9 cellular contexts compared by ENCODE assay signal in the genomic region with DNA sequence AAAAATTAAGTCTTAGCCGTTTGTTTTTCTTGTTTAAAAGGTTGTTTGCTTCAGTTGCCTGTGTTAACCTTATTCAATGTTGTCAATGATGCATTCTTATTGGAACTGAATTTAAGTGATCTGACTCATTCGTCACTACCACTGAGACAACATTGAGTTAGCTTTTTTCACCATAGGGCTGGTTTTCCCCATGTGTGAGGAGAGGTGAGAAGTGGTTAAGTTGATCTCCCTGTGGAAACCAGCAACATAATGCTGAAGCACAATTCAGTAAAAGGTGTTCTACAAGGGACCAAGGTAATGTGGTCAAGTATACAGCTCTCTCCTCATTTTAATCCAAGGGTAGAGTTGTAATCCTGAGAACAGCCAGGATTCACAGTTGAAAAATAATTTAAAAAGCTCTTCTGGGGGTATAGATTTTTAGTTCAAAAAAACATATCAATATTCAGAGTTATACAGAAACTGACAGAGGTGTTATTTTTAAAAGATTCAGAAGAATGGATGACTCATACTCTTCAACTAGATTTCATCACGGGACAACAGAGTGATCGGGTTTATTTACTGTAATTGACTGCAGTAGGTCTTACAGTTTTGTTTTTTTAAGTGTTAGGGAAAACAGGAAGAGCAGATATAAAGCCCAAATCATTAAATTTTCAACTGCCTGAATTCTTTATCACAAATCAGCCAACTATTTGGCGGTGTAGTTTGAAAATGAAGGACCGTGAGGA. TPM values are rescaled to one million over a fixed set of nuclear protein-coding genes. Genes with fewer than 3 reads are reported as not detected.
DNase-seq lines count a peak whose midpoint lies in the region; ATAC-seq and TF ChIP-seq lines count a peak whose summit lies in the region.
"Had no signal": no experiment of that assay in that cellular context is flagged by ENCODE, and none has a peak within 500 bp of the region (broad histone marks: within the 10 kb centered on the region; RNA-seq: fewer than 3 reads in every experiment).

No MANE protein-coding gene starts in this region.

- TF ChIP-seq CTCF in Panc1 (IDR thresholded peaks at IDR 0.05) (no peak), esophagus squamous epithelium (IDR thresholded peaks at IDR 0.05) (no peak)

- in situ Hi-C loops in Panc1 (cut with HindIII; ENCODE audit: low pct_unique_long_range_greater_than_20kb, low sequenced_read_pairs), result no loop called here

- H3K4me1 ChIP-seq in Panc1 (ENCODE audit: control insufficient read depth, insufficient read depth, low read length) (peaks cover 16% of the 10 kb centered on the region), esophagus squamous epithelium (peaks cover 0 to 34% (median 9%) of the 10 kb centered on the region in 3 donors)
- H3K4me1 ChIP-seq: BE2C had no signal

- ATAC-seq in activated CD4-positive, alpha-beta T cell treated with anti-CD3 and anti-CD28 coated beads for 36 hours, result peak; percentile 77
- ATAC-seq in Panc1 (peak; percentile 55; the same call in 1 of the 2 replicates), Right ventricle myocardium superior (ENCODE audit: poor library complexity) (no peak)
- peak; percentile 92 to 93 for ATAC-seq in stimulated activated naive B cell treated with anti-CD40 and anti-IgM and Interleukin-4, amounts not matched to agents 10 μg/mL and 1 μg/mL and 100 μg/mL, for 72 hours (replicated peaks)

- peak overlapping the region; percentile 84 for H3K27ac Mint-ChIP-seq in activated CD4-positive, alpha-beta T cell treated with anti-CD3 and anti-CD28 coated beads for 36 hours
- H3K27ac Mint-ChIP-seq in stimulated activated naive B cell treated with anti-CD40 and anti-IgM and Interleukin-4, amounts not matched to agents 10 μg/mL and 1 μg/mL and 100 μg/mL, for 72 hours, result peak overlapping the region; percentile 78

- peaks cover 63% of the 10 kb centered on the region for H3K36me3 Mint-ChIP-seq in activated CD4-positive, alpha-beta T cell treated with anti-CD3 and anti-CD28 coated beads for 36 hours (ENCODE audit: low read depth)
- peaks cover 21 to 28% of the 10 kb centered on the region in 2 donors for H3K36me3 Mint-ChIP-seq in stimulated activated naive B cell treated with anti-CD40 and anti-IgM and Interleukin-4, amounts not matched to agents 10 μg/mL and 1 μg/mL and 100 μg/mL, for 72 hours

- H3K27me3 ChIP-seq in Panc1 (ENCODE audit: control insufficient read depth, insufficient read depth, low read length), result no peaks in the 10 kb centered on the region
- H3K27me3 ChIP-seq in esophagus squamous epithelium, result no peaks in the 10 kb centered on the region
- H3K27me3 ChIP-seq: BE2C had no signal

- WGBS in esophagus squamous epithelium, 2 donors, result 37 to 40% methylated on average over 6 of the region's 6 CpGs

- peak overlapping the region; percentile 24 for H3K4me3 Mint-ChIP-seq in activated CD4-positive, alpha-beta T cell treated with anti-CD3 and anti-CD28 coated beads for 36 hours
- peak overlapping the region; percentile 41 to 51 for H3K4me3 Mint-ChIP-seq in stimulated activated naive B cell treated with anti-CD40 and anti-IgM and Interleukin-4, amounts not matched to agents 10 μg/mL and 1 μg/mL and 100 μg/mL, for 72 hours

- no peaks in the 10 kb centered on the region for H3K9me3 Mint-ChIP-seq in activated CD4-positive, alpha-beta T cell treated with anti-CD3 and anti-CD28 coated beads for 36 hours (ENCODE audit: low read depth)
- H3K9me3 Mint-ChIP-seq in stimulated activated naive B cell treated with anti-CD40 and anti-IgM and Interleukin-4, amounts not matched to agents 10 μg/mL and 1 μg/mL and 100 μg/mL, for 72 hours, result no peaks in the 10 kb centered on the region

- no TSS peak for BruUV-seq in Panc1 (replicated peaks; lab: Mats Ljungman, UMichigan)

- H3K9me3 ChIP-seq in Panc1 (ENCODE audit: control insufficient read depth, insufficient read depth, low read depth, low read length), result no peaks in the 10 kb centered on the region
- H3K9me3 ChIP-seq in esophagus squamous epithelium, result no peaks in the 10 kb centered on the region
- H3K9me3 ChIP-seq: BE2C had no signal

- POLR2A ChIA-PET in activated CD4-positive, alpha-beta T cell treated with anti-CD3 and anti-CD28 coated beads for 36 hours (lab: Charles Lee), result interaction anchor here (0.5 to 5.1 kb wide), 8 partner anchors 10 to 49 kb away, joined by 3 to 80 read pairs (median 6); partner anchors contain the start of gene NOP58
- POLR2A ChIA-PET in Panc1 (lab: Charles Lee), result interaction anchor here (0.7 kb wide), 1 partner anchor 97 kb away, joined by 4 read pairs; no protein-coding TSS in a partner anchor

- DNase-seq in activated CD4-positive, alpha-beta T cell treated with anti-CD3 and anti-CD28 coated beads for 36 hours, result peak; percentile 44
- no peak for DNase-seq in activated CD4-positive, alpha-beta T cell treated with anti-CD3 and anti-CD28 coated beads, Interleukin-2, amount 50 U/mL, for 1 hour
- DNase-seq in Panc1 (ENCODE audit: low read depth, low spot score) (no peak), esophagus squamous epithelium (lab: John Stamatoyannopoulos, UW) (no peak), Right ventricle myocardium superior (no peak), NCI-H146 (lab: John Stamatoyannopoulos, UW) (no peak), NCI-H69 (lab: John Stamatoyannopoulos, UW) (no peak)
- DNase-seq in stimulated activated naive B cell treated with anti-CD40 and anti-IgM and Interleukin-4, amounts not matched to agents 10 μg/mL and 1 μg/mL and 100 μg/mL, for 72 hours, result no peak
- DNase-seq: BE2C had no signal

- peaks cover 36% of the 10 kb centered on the region for H3K36me3 ChIP-seq in Panc1 (ENCODE audit: control insufficient read depth, insufficient read depth, low read length)
- H3K36me3 ChIP-seq in esophagus squamous epithelium, result peaks cover 17 to 73% (median 24%) of the 10 kb centered on the region in 3 donors

- H3K27ac ChIP-seq in Panc1 (ENCODE audit: low read length), result peak overlapping the region; percentile 14; the same call in 1 of the 2 replicates
- peak overlapping the region; percentile 35 to 51 (median 42) for H3K27ac ChIP-seq in esophagus squamous epithelium

- no peak for TF ChIP-seq POLR2A in esophagus squamous epithelium (IDR thresholded peaks at IDR 0.05)

- H3K4me3 ChIP-seq in Panc1 (ENCODE audit: low read depth in 2 of 2, low read length in 2 of 2), result no peak overlapping the region
- H3K4me3 ChIP-seq in esophagus squamous epithelium, result no peak overlapping the region

- H3K4me1 Mint-ChIP-seq in activated CD4-positive, alpha-beta T cell treated with anti-CD3 and anti-CD28 coated beads for 36 hours, result peaks cover 52% of the 10 kb centered on the region
- peaks cover 14 to 46% of the 10 kb centered on the region in 2 donors for H3K4me1 Mint-ChIP-seq in stimulated activated naive B cell treated with anti-CD40 and anti-IgM and Interleukin-4, amounts not matched to agents 10 μg/mL and 1 μg/mL and 100 μg/mL, for 72 hours

- CTCF ChIA-PET in activated CD4-positive, alpha-beta T cell treated with anti-CD3 and anti-CD28 coated beads for 36 hours (lab: Charles Lee), result interaction anchor here (0.5 to 2.5 kb wide), 7 partner anchors 8 to 1447 kb away, joined by 3 to 18 read pairs (median 4); no protein-coding TSS in a partner anchor
- CTCF ChIA-PET in Panc1 (lab: Charles Lee), result interaction anchor here (0.5 to 0.6 kb wide), 2 partner anchors 13 to 98 kb away, joined by 3 to 8 read pairs; no protein-coding TSS in a partner anchor

- intact Hi-C loops in activated CD4-positive, alpha-beta T cell treated with anti-CD3 and anti-CD28 coated beads for 36 hours (cut with DNase I, micrococcal nuclease), result loop anchor here (1.0 to 10.0 kb wide), 8 partner anchors 13 to 1657 kb away; partner anchors contain the start of genes SUMO1 (in 2 of the 2), CTLA4 (in 1 of the 2), FAM117B (in 1 of the 2) and ICOS (in 1 of the 2)
- intact Hi-C loops in Panc1 (cut with micrococcal nuclease; ENCODE audit: unreplicated experiment), result no loop called here
- intact Hi-C loops in esophagus squamous epithelium (cut with DNase I), result no loop called here
- intact Hi-C loops in Right ventricle myocardium superior (cut with DNase I), result loop anchor here (10.0 kb wide), 1 partner anchor 97 kb away; the partner anchor contains the start of gene BMPR2

- no peaks in the 10 kb centered on the region for H3K27me3 Mint-ChIP-seq in activated CD4-positive, alpha-beta T cell treated with anti-CD3 and anti-CD28 coated beads for 36 hours
- H3K27me3 Mint-ChIP-seq in stimulated activated naive B cell treated with anti-CD40 and anti-IgM and Interleukin-4, amounts not matched to agents 10 μg/mL and 1 μg/mL and 100 μg/mL, for 72 hours, result no peaks in the 10 kb centered on the region

RNA-seq across cellular contexts. Expression of gene NOP58, which starts 12.6 kb away (rescaled TPM):
- total RNA-seq in activated CD4-positive, alpha-beta T cell treated with anti-CD3 and anti-CD28 coated beads for 36 hours, result 100 to 1,000 TPM; 160 to 180 TPM
- 119 TPM for total RNA-seq in Panc1 (2021; ENCODE audit: unreplicated experiment)
- polyA plus RNA-seq in Panc1 (2012; ENCODE audit: insufficient read length), result 43.3 TPM
- 10 to 100 TPM; 35.2 to 95.2 (median 64.5) TPM for total RNA-seq in esophagus squamous epithelium
- 23.0 TPM for total RNA-seq in Right ventricle myocardium superior

RNA-seq across cellular contexts. Expression of gene SUMO1, which starts 39.8 kb away (rescaled TPM):
- total RNA-seq in activated CD4-positive, alpha-beta T cell treated with anti-CD3 and anti-CD28 coated beads for 36 hours, result 100 to 1,000 TPM; 132 to 164 TPM
- total RNA-seq in Panc1 (2021; ENCODE audit: unreplicated experiment) (137 TPM), esophagus squamous epithelium (10 to 100 TPM; 28.8 to 82.6 (median 54.0) TPM), Right ventricle myocardium superior (64.6 TPM)
- polyA plus RNA-seq in Panc1 (2012; ENCODE audit: insufficient read length), result 109 TPM

Comparison
In these comparisons a context has a peak if more than half of its experiments do, and no peak if none do; other contexts are left out.
1. intact Hi-C loops: an anchor here in activated CD4-positive, alpha-beta T cell treated with anti-CD3 and anti-CD28 coated beads for 36 hours (1.0 to 10.0 kb wide) and Right ventricle myocardium superior (10.0 kb wide); none called in Panc1 and esophagus squamous epithelium.